Comparison of ENCODE assay signal across 19 cellular contexts in genomic region chr20:2838170-2838797, GRCh38. TPM values are rescaled to one million over a fixed set of nuclear protein-coding genes. Genes with fewer than 3 reads are reported as not detected.
A peak's percentile ranks its signal among the peaks of the same experiment; 100 is the strongest.
DNase-seq lines count a peak whose midpoint lies in the region; ATAC-seq and TF ChIP-seq lines count a peak whose summit lies in the region.
"Had no signal": no experiment of that assay in that cellular context is flagged by ENCODE, and none has a peak within 500 bp of the region (broad histone marks: within the 10 kb centered on the region; RNA-seq: fewer than 3 reads in every experiment).

No MANE protein-coding gene starts in this region.

- peaks cover 27% of the 10 kb centered on the region for H3K4me1 Mint-ChIP-seq in activated naive CD8-positive, alpha-beta T cell (ENCODE audit: low read depth)
- H3K4me1 Mint-ChIP-seq in activated naive CD8-positive, alpha-beta T cell treated with anti-CD3 and anti-CD28 coated beads, Interleukin-2, amount 50 U/mL, for 24 hours: peaks cover 30% of the 10 kb centered on the region
- peaks cover 11% of the 10 kb centered on the region for H3K4me1 Mint-ChIP-seq in type B pancreatic cell (ENCODE audit: unreplicated experiment)

- no peak for ATAC-seq in activated naive CD8-positive, alpha-beta T cell treated with anti-CD3 and anti-CD28 coated beads, Interleukin-2, amount 50 U/mL, for 24 hours
- ATAC-seq in GM19452 (IDR thresholded peaks at IDR 0.05; ENCODE audit: unreplicated experiment) (peak; percentile 43), HG03460 (IDR thresholded peaks at IDR 0.05; ENCODE audit: unreplicated experiment) (no peak)
- ATAC-seq: GM23338; stimulated activated naive CD8-positive, alpha-beta T cell treated with anti-CD3 and anti-CD28 coated beads, Interleukin-15, amount 100 ng/mL, for 72 hours had no signal

- no peak for DNase-seq in activated naive CD8-positive, alpha-beta T cell treated with anti-CD3 and anti-CD28 coated beads, Interleukin-2, amount 50 U/mL, for 24 hours
- peak; percentile 3 for DNase-seq in iPS-NIHi7 (ENCODE audit: extremely low spot score)
- DNase-seq in type B pancreatic cell (ENCODE audit: extremely low spot score, unreplicated experiment): no peak
- DNase-seq in DMS153 treated with DMSO at 0.1 percent for 48 hours (lab: John Stamatoyannopoulos, UW; ENCODE audit: unreplicated experiment): no peak
- DNase-seq in NCI-H1417 treated with DMSO at 0.1 percent for 48 hours (lab: John Stamatoyannopoulos, UW): no peak
- DNase-seq: central memory CD4-positive, alpha-beta T cell; DMS 273 treated with DMSO at 0.1 percent for 48 hours; hypothalamus; NCI-H2029; NCI-H510A; stimulated activated CD4-positive, alpha-beta T cell treated with anti-CD3 and anti-CD28 coated beads, Interleukin-12 subunit alpha, Interleukin-12 subunit beta, amount 100 ng/mL, for 4 hours; stimulated activated naive CD8-positive, alpha-beta T cell treated with anti-CD3 and anti-CD28 coated beads, Interleukin-15, amount 100 ng/mL, for 72 hours had no signal

- no peak overlapping the region for H3K27ac Mint-ChIP-seq in activated naive CD8-positive, alpha-beta T cell
- H3K27ac Mint-ChIP-seq in activated naive CD8-positive, alpha-beta T cell treated with anti-CD3 and anti-CD28 coated beads, Interleukin-2, amount 50 U/mL, for 24 hours: no peak overlapping the region
- H3K27ac Mint-ChIP-seq in type B pancreatic cell: no peak overlapping the region
- H3K27ac Mint-ChIP-seq: GM23338 had no signal

- TF ChIP-seq CTCF in type B pancreatic cell (conservative IDR thresholded peaks at IDR 0.05): no peak

- peak overlapping the region; percentile 59 for H3K4me3 Mint-ChIP-seq in activated naive CD8-positive, alpha-beta T cell
- no peak overlapping the region for H3K4me3 Mint-ChIP-seq in activated naive CD8-positive, alpha-beta T cell treated with anti-CD3 and anti-CD28 coated beads, Interleukin-2, amount 50 U/mL, for 24 hours
- H3K4me3 Mint-ChIP-seq in type B pancreatic cell: peak overlapping the region; percentile 69

- H3K9me3 Mint-ChIP-seq in activated naive CD8-positive, alpha-beta T cell (ENCODE audit: low read depth): no peaks in the 10 kb centered on the region
- H3K9me3 Mint-ChIP-seq in activated naive CD8-positive, alpha-beta T cell treated with anti-CD3 and anti-CD28 coated beads, Interleukin-2, amount 50 U/mL, for 24 hours: no peaks in the 10 kb centered on the region
- H3K9me3 Mint-ChIP-seq in type B pancreatic cell: no peaks in the 10 kb centered on the region
- H3K9me3 Mint-ChIP-seq: stimulated activated naive CD8-positive, alpha-beta T cell treated with anti-CD3 and anti-CD28 coated beads, Interleukin-15, amount 100 ng/mL, for 72 hours had no signal

- H3K36me3 Mint-ChIP-seq in activated naive CD8-positive, alpha-beta T cell: peaks cover 3% of the 10 kb centered on the region
- H3K36me3 Mint-ChIP-seq in activated naive CD8-positive, alpha-beta T cell treated with anti-CD3 and anti-CD28 coated beads, Interleukin-2, amount 50 U/mL, for 24 hours (ENCODE audit: low read depth): peaks cover 25% of the 10 kb centered on the region
- H3K36me3 Mint-ChIP-seq in type B pancreatic cell: peaks cover 15% of the 10 kb centered on the region

- H3K27me3 Mint-ChIP-seq in activated naive CD8-positive, alpha-beta T cell: no peaks in the 10 kb centered on the region
- H3K27me3 Mint-ChIP-seq in activated naive CD8-positive, alpha-beta T cell treated with anti-CD3 and anti-CD28 coated beads, Interleukin-2, amount 50 U/mL, for 24 hours: no peaks in the 10 kb centered on the region
- no peaks in the 10 kb centered on the region for H3K27me3 Mint-ChIP-seq in type B pancreatic cell
- H3K27me3 Mint-ChIP-seq: stimulated activated naive CD8-positive, alpha-beta T cell treated with anti-CD3 and anti-CD28 coated beads, Interleukin-15, amount 100 ng/mL, for 72 hours had no signal

RNA-seq across cellular contexts. Expression of gene PCED1A, which starts 2.2 kb away (rescaled TPM):
- total RNA-seq in type B pancreatic cell (ENCODE audit: low replicate concordance): 47.5 and 79.6 TPM in 2 replicates

RNA-seq across cellular contexts. Expression of gene VPS16, which starts 2.3 kb away (rescaled TPM):
- total RNA-seq in type B pancreatic cell (ENCODE audit: low replicate concordance): 31.8 and 49.9 TPM in 2 replicates

RNA-seq across cellular contexts. Expression of gene TMEM239, which starts 22.1 kb away (rescaled TPM):
- not detected in 2 replicates for total RNA-seq in type B pancreatic cell (ENCODE audit: low replicate concordance)
- total RNA-seq: GM23338, OCI-LY7, pulmonary artery endothelial cell, vagina had no signal

RNA-seq across cellular contexts. Expression of gene C20orf141, which starts 23.5 kb away (rescaled TPM):
- not detected in 2 replicates for total RNA-seq in type B pancreatic cell (ENCODE audit: low replicate concordance)
- total RNA-seq: GM23338, OCI-LY7, pulmonary artery endothelial cell, vagina had no signal

RNA-seq across cellular contexts. Expression of gene PTPRA, which starts 35.0 kb away (rescaled TPM):
- 50.5 and 73.8 TPM in 2 replicates for total RNA-seq in type B pancreatic cell (ENCODE audit: low replicate concordance)
